Comparison of ENCODE assay signal across 9 cellular contexts in genomic region chr11:63212742-63213141, GRCh38. TPM values are rescaled to one million over a fixed set of nuclear protein-coding genes. Genes with fewer than 3 reads are reported as not detected.
DNase-seq lines count a peak whose midpoint lies in the region; TF ChIP-seq lines count a peak whose summit lies in the region.
"Had no signal": no experiment of that assay in that cellular context is flagged by ENCODE, and none has a peak within 500 bp of the region (broad histone marks: within the 10 kb centered on the region; RNA-seq: fewer than 3 reads in every experiment).

No MANE protein-coding gene starts in this region.

- no peaks in the 10 kb centered on the region for H3K36me3 ChIP-seq in SU-DHL-6 (ENCODE audit: low read length)

- no peak overlapping the region for H3K27ac Mint-ChIP-seq in glutamatergic neuron (ENCODE audit: unreplicated experiment)
- H3K27ac Mint-ChIP-seq: memory B cell had no signal

- H3K36me3 Mint-ChIP-seq in glutamatergic neuron (ENCODE audit: unreplicated experiment) = peaks cover 5% of the 10 kb centered on the region

- TF ChIP-seq CTCF in GM13976 (IDR thresholded peaks at IDR 0.05; ENCODE audit: borderline replicate concordance, control extremely low read depth, extremely low read depth, insufficient read depth, missing control alignments) (peak; percentile 29), SU-DHL-6 (IDR thresholded peaks at IDR 0.05; ENCODE audit: insufficient read depth, low read length, poor library complexity, severe bottlenecking) (peak; percentile 35), glutamatergic neuron (IDR thresholded peaks at IDR 0.05; ENCODE audit: partially characterized antibody, unreplicated experiment) (peak; percentile 75)

- H3K27me3 Mint-ChIP-seq in glutamatergic neuron (ENCODE audit: unreplicated experiment) = peaks cover 4% of the 10 kb centered on the region

- in situ Hi-C loops in GM13976 (cut with MboI; ENCODE audit: low sequenced_read_pairs, unreplicated experiment) (loop anchor here (10.0 to 25.0 kb wide), 2 partner anchors 178 to 300 kb away; partner anchors contain the start of gene CHRM1), G401 (cut with HindIII; ENCODE audit: low sequenced_read_pairs) (no loop called here)

- no peaks in the 10 kb centered on the region for H4K20me1 ChIP-seq in SU-DHL-6 (ENCODE audit: low read depth, low read length)

- no peak overlapping the region for H3K9ac ChIP-seq in SU-DHL-6 (ENCODE audit: low read length)

- H3K27me3 ChIP-seq in SU-DHL-6 (ENCODE audit: low read length) = no peaks in the 10 kb centered on the region

- no peak overlapping the region for H2AFZ ChIP-seq in SU-DHL-6 (ENCODE audit: low read depth, low read length, severe bottlenecking)

- no peaks in the 10 kb centered on the region for H3K79me2 ChIP-seq in SU-DHL-6 (ENCODE audit: insufficient read depth, low read length)

- no peaks in the 10 kb centered on the region for H3K9me2 ChIP-seq in SU-DHL-6 (replicated peaks; ENCODE audit: insufficient read depth, low read length)

- H3K9me3 Mint-ChIP-seq in glutamatergic neuron (ENCODE audit: unreplicated experiment) = peaks cover 2% of the 10 kb centered on the region

- H3K9me3 ChIP-seq in SU-DHL-6 (ENCODE audit: insufficient read depth, low read length) = peaks cover 8% of the 10 kb centered on the region; the same call in 1 of the 2 replicates

- no peak overlapping the region for H3K4me3 ChIP-seq in SU-DHL-6 (ENCODE audit: insufficient read depth, low read length, poor library complexity, severe bottlenecking)

- DNase-seq in CD1c-positive myeloid dendritic cell (ENCODE audit: extremely low spot score) = peak; percentile 51
- DNase-seq in GM13976 (ENCODE audit: low spot score) = peak; percentile 19
- DNase-seq in glutamatergic neuron = no peak
- DNase-seq in G401 (ENCODE audit: low spot score) = no peak
- no peak for DNase-seq in NCI-H2107 (lab: John Stamatoyannopoulos, UW)
- no peak for DNase-seq in NCI-H2081 (lab: John Stamatoyannopoulos, UW)
- DNase-seq in HuH-7 (ENCODE audit: low spot score) = no peak

- no peak overlapping the region for H3K4me2 ChIP-seq in SU-DHL-6 (ENCODE audit: low read depth, low read length, poor library complexity, severe bottlenecking)

- no peak overlapping the region for H3K4me3 Mint-ChIP-seq in glutamatergic neuron (ENCODE audit: unreplicated experiment)
- H3K4me3 Mint-ChIP-seq: memory B cell had no signal

- H3K4me1 Mint-ChIP-seq in glutamatergic neuron (ENCODE audit: low read depth, unreplicated experiment) = no peaks in the 10 kb centered on the region
- H3K4me1 Mint-ChIP-seq: memory B cell had no signal

- no peak overlapping the region for H3K27ac ChIP-seq in SU-DHL-6 (ENCODE audit: low read depth, low read length)

- no peaks in the 10 kb centered on the region for H3F3A ChIP-seq in SU-DHL-6 (ENCODE audit: insufficient read depth)

RNA-seq across cellular contexts. Expression of gene SLC22A25, which starts 30.7 kb away (rescaled TPM):
- not detected for total RNA-seq in glutamatergic neuron (ENCODE audit: unreplicated experiment)
- total RNA-seq in G401 (2014; rRNA removed; shearing (Covaris generic)) = not detected in 2 replicates

Comparison
In these comparisons a context has a peak if more than half of its experiments do, and no peak if none do; other contexts are left out.
1. DNase-seq: peak in CD1c-positive myeloid dendritic cell (single experiment) and GM13976 (single experiment); none in glutamatergic neuron (single experiment), G401 (single experiment), NCI-H2107 (single experiment), NCI-H2081 (0 of 2) and HuH-7 (single experiment).
2. Peak in every context shown above with its lines, with median percentiles within 50 percentile points of each other: CTCF ChIP-seq.